Comparison of ENCODE assay signal across 8 cellular contexts in genomic region chr7:128861957-128862570, GRCh38. TPM values are rescaled to one million over a fixed set of nuclear protein-coding genes. Genes with fewer than 3 reads are reported as not detected.
DNase-seq lines count a peak whose midpoint lies in the region; ATAC-seq, FAIRE-seq and TF ChIP-seq lines count a peak whose summit lies in the region.

No MANE protein-coding gene starts in this region.

- H3K4me3 ChIP-seq in A549: peak overlapping the region; percentile 81
- H3K4me3 ChIP-seq in HUES6 (ENCODE audit: low read depth, low read length): peak overlapping the region; percentile 83
- peak overlapping the region; percentile 22 to 99 (median 89) for H3K4me3 ChIP-seq in mammary epithelial cell (replicated peaks in 1 of 3; ENCODE audit: insufficient read depth in 1 of 3, low read depth in 2 of 3, low read length in 3 of 3)
- peak overlapping the region; percentile 95 to 97 for H3K4me3 ChIP-seq in mucosa of rectum (ENCODE audit: low read length in 2 of 2)

- no peak for TF ChIP-seq RAD21 in A549 (conservative IDR thresholded peaks at IDR 0.05 in 1 of 2, IDR thresholded peaks at IDR 0.05 in 1 of 2)

- CTCF ChIA-PET in A549 (lab: Yijun Ruan, JAX): interaction anchor here (0.7 to 17.4 kb wide), 10 partner anchors 10 to 436 kb away, joined by 3 to 225 read pairs (median 4); no protein-coding TSS in a partner anchor
- CTCF ChIA-PET in mammary epithelial cell (lab: Charles Lee; ENCODE audit: low non-redundant PET): interaction anchor here (0.6 to 0.9 kb wide), 2 partner anchors 14 to 963 kb away, joined by 7 to 12 read pairs; no protein-coding TSS in a partner anchor

- H2AFZ ChIP-seq in mammary epithelial cell (ENCODE audit: low read depth, low read length): peak overlapping the region; percentile 96

- POLR2A ChIA-PET in A549 (lab: Yijun Ruan, JAX): interaction anchor here (0.6 to 1.5 kb wide), 3 partner anchors 11 to 123 kb away, joined by 3 to 4 read pairs (median 3); partner anchors contain the start of gene CALU

- H3K4me2 ChIP-seq in A549 (peak overlapping the region; percentile 71), mammary epithelial cell (ENCODE audit: insufficient read depth, low read depth, low read length) (peak overlapping the region; percentile 84)

- dilution Hi-C loops in mammary epithelial cell (cut with HindIII; ENCODE audit: low sequenced_read_pairs): no loop called here

- H3K27me3 ChIP-seq in HUES6 (ENCODE audit: control insufficient read depth, insufficient read depth, low read length) (0 out of 2 replicates have a peak, but pooled peaks cover 2% of the 10 kb centered on the region), mammary epithelial cell (ENCODE audit: insufficient read depth, low read length) (no peaks in the 10 kb centered on the region), mucosa of rectum (ENCODE audit: control insufficient read depth in 2 of 2, insufficient read depth in 2 of 2, low read length in 2 of 2) (no peaks in the 10 kb centered on the region)

- intact Hi-C loops in mammary epithelial cell (cut with micrococcal nuclease): loop anchor here (2.0 kb wide), 1 partner anchor 19 kb away; no protein-coding TSS in a partner anchor

- no peak for TF ChIP-seq POLR2A in A549 (IDR thresholded peaks at IDR 0.05; ENCODE audit: low read length)

- TF ChIP-seq EP300 in A549 (IDR thresholded peaks at IDR 0.05): no peak

- H3K9me3 ChIP-seq in A549: no peaks in the 10 kb centered on the region
- H3K9me3 ChIP-seq in HUES6 (ENCODE audit: control insufficient read depth, insufficient read depth, low read depth, low read length): no peaks in the 10 kb centered on the region
- no peaks in the 10 kb centered on the region for H3K9me3 ChIP-seq in mammary epithelial cell (replicated peaks; ENCODE audit: insufficient read depth, low read length)
- no peaks in the 10 kb centered on the region for H3K9me3 ChIP-seq in mucosa of rectum (ENCODE audit: control insufficient read depth in 2 of 2, low read length in 2 of 2)

- no TSS peak for BruUV-seq in mammary epithelial cell (replicated peaks; lab: Mats Ljungman, UMichigan)

- 68% methylated on average over 15 of the region's 15 CpGs for WGBS in A549 (ENCODE audit: missing lambda C conversion rate)
- 76% methylated on average over 15 of the region's 15 CpGs for WGBS in mammary epithelial cell (ENCODE audit: low coverage, missing lambda C conversion rate)

- H3K79me2 ChIP-seq in mammary epithelial cell (ENCODE audit: insufficient read depth, low read length): peaks cover 36% of the 10 kb centered on the region

- no peak for FAIRE-seq in A549 (lab: Jason Lieb, UNC)

- no peaks in the 10 kb centered on the region for H4K20me1 ChIP-seq in mammary epithelial cell (ENCODE audit: insufficient read depth, low read length)

- H3K4me1 ChIP-seq in A549: peaks cover 8% of the 10 kb centered on the region; the same call in 2 of the 3 replicates
- H3K4me1 ChIP-seq in HUES6 (ENCODE audit: control insufficient read depth, insufficient read depth, low read length): peaks cover 8% of the 10 kb centered on the region
- peaks cover 6% of the 10 kb centered on the region for H3K4me1 ChIP-seq in mammary epithelial cell (ENCODE audit: insufficient read depth, low read length)
- peaks cover 12 to 21% of the 10 kb centered on the region in 2 donors for H3K4me1 ChIP-seq in mucosa of rectum (ENCODE audit: control insufficient read depth in 2 of 2, insufficient read depth in 2 of 2, low read length in 2 of 2)

- H3K36me3 ChIP-seq in HUES6 (ENCODE audit: control insufficient read depth, insufficient read depth, low read length): peaks cover 16% of the 10 kb centered on the region
- peaks cover 3% of the 10 kb centered on the region for H3K36me3 ChIP-seq in mammary epithelial cell (ENCODE audit: insufficient read depth, low read length)
- H3K36me3 ChIP-seq in mucosa of rectum (ENCODE audit: control insufficient read depth in 2 of 2, insufficient read depth in 2 of 2, low read length in 2 of 2): peaks cover 10 to 17% of the 10 kb centered on the region in 2 donors

- ATAC-seq in A549 (no peak), HG03045 (IDR thresholded peaks at IDR 0.05; ENCODE audit: unreplicated experiment) (no peak), GM21576 (IDR thresholded peaks at IDR 0.05; ENCODE audit: unreplicated experiment) (no peak)

- in situ Hi-C loops in mammary epithelial cell (cut with MboI; ENCODE audit: low sequenced_read_pairs in 2 of 2): no loop called here

- TF ChIP-seq CTCF in A549 (IDR thresholded peaks at IDR 0.05): no peak
- TF ChIP-seq CTCF in mammary epithelial cell (conservative IDR thresholded peaks at IDR 0.05 in 1 of 2, IDR thresholded peaks at IDR 0.05 in 1 of 2; ENCODE audit: extremely low read depth in 1 of 2, insufficient read depth in 1 of 2, low read depth in 1 of 2, low read length in 2 of 2): no peak

- no peak for DNase-seq in A549 (ENCODE audit: low read depth in 1 of 2, low spot score in 1 of 2)
- DNase-seq in mammary epithelial cell: no peak
- no peak for DNase-seq in NCI-H1436 treated with DMSO at 0.1 percent for 48 hours (lab: John Stamatoyannopoulos, UW)
- no peak for DNase-seq in LoVo (ENCODE audit: low spot score)

- H3K9ac ChIP-seq in HUES6 (ENCODE audit: low read length) (peak overlapping the region; percentile 5), mammary epithelial cell (ENCODE audit: insufficient read depth, low read length) (peak overlapping the region; percentile 34), mucosa of rectum (ENCODE audit: low read depth in 1 of 2, low read length in 2 of 2) (peak overlapping the region; percentile 1 to 28)

- H3K27ac ChIP-seq in A549: peak overlapping the region; percentile 56 to 72
- H3K27ac ChIP-seq in HUES6 (ENCODE audit: low read depth, low read length): no peak overlapping the region
- no peak overlapping the region for H3K27ac ChIP-seq in mammary epithelial cell (ENCODE audit: insufficient read depth, low read depth, low read length)
- no peak overlapping the region for H3K27ac ChIP-seq in mucosa of rectum (ENCODE audit: low read depth in 2 of 2, low read length in 2 of 2)

TF ChIP-seq in A549, 52 proteins besides CTCF, POLR2A, EP300 and RAD21:
- TF ChIP-seq CHD4 (IDR thresholded peaks at IDR 0.05; ENCODE audit: borderline replicate concordance) (no peak), REST (IDR thresholded peaks at IDR 0.05) (no peak), HDAC2 (IDR thresholded peaks at IDR 0.05) (no peak), ZNF302 (CRISPR knock-in tag; IDR thresholded peaks at IDR 0.05) (no peak), PHF8 (IDR thresholded peaks at IDR 0.05; ENCODE audit: borderline replicate concordance, low read depth) (no peak), TP53 (CRISPR knock-in tag; IDR thresholded peaks at IDR 0.05) (no peak), MYC (IDR thresholded peaks at IDR 0.05; ENCODE audit: borderline replicate concordance, low read length) (no peak), SMC3 (IDR thresholded peaks at IDR 0.05) (no peak)

RNA-seq across cellular contexts. Expression of gene ATP6V1F, which starts 0.6 kb away (rescaled TPM):
- polyA plus RNA-seq in A549 (2011; rRNA removed) (155 and 180 TPM in 2 replicates), A549 (2017; fragmentation: RNase III; extraction: RNeasy Plus Mini Kit Qiagen cat#74134 plus additional on column Dnase treatment) (201 to 230 TPM (median 229 TPM) in 3 replicates), mammary epithelial cell (304 TPM)
- 386 and 423 TPM in 2 replicates for polyA plus RNA-seq in A549 (2012; cell fraction: cytosol; rRNA removed)
- polyA plus RNA-seq in A549 (2012; cell fraction: nucleus; rRNA removed): 183 and 192 TPM in 2 replicates
- 46.3 and 46.9 TPM in 2 replicates for polyA minus RNA-seq in A549 (2011; rRNA and poly(A)+ RNA removed)
- 100 to 1,000 TPM in 1 of 2 donors, 10 to 100 TPM in 1; 83.7 to 171 TPM for total RNA-seq in mammary epithelial cell
- polyA minus RNA-seq in mammary epithelial cell: 81.7 TPM

RNA-seq across cellular contexts. Expression of gene FLNC, which starts 31.9 kb away (rescaled TPM):
- polyA plus RNA-seq in A549 (2011; rRNA removed) (0.43 and 0.60 TPM in 2 replicates), A549 (2017; fragmentation: RNase III; extraction: RNeasy Plus Mini Kit Qiagen cat#74134 plus additional on column Dnase treatment) (3.2 to 3.4 TPM (median 3.4 TPM) in 3 replicates), mammary epithelial cell (0.03 TPM)
- polyA plus RNA-seq in A549 (2012; cell fraction: cytosol; rRNA removed): 0.70 and 1.1 TPM in 2 replicates
- polyA plus RNA-seq in A549 (2012; cell fraction: nucleus; rRNA removed): 2.1 and 2.7 TPM in 2 replicates
- 1.7 and 3.0 TPM in 2 replicates for polyA minus RNA-seq in A549 (2011; rRNA and poly(A)+ RNA removed)
- 1 to 10 TPM; 1.8 to 1.9 TPM for total RNA-seq in mammary epithelial cell
- 0.52 TPM for polyA minus RNA-seq in mammary epithelial cell

RNA-seq across cellular contexts. Expression of gene KCP, which starts 48.4 kb away (rescaled TPM):
- polyA plus RNA-seq in A549 (2011; rRNA removed) (0.05 TPM in 1 of 2 replicates, not detected in the other), A549 (2017; fragmentation: RNase III; extraction: RNeasy Plus Mini Kit Qiagen cat#74134 plus additional on column Dnase treatment) (0.07 to 0.18 TPM (median 0.14 TPM) in 3 replicates), mammary epithelial cell (0.20 TPM)
- polyA plus RNA-seq in A549 (2012; cell fraction: cytosol; rRNA removed): 0.03 and 0.06 TPM in 2 replicates
- polyA plus RNA-seq in A549 (2012; cell fraction: nucleus; rRNA removed): 0.15 and 0.31 TPM in 2 replicates
- polyA minus RNA-seq in A549 (2011; rRNA and poly(A)+ RNA removed): not detected in 2 replicates
- under 1 TPM in 1 of 2 donors, not detected in 1; 0.50 TPM for total RNA-seq in mammary epithelial cell
- polyA minus RNA-seq in mammary epithelial cell: not detected

Comparison
In these comparisons a context has a peak if more than half of its experiments do, and no peak if none do; other contexts are left out.
1. H3K27ac ChIP-seq: peak in A549 (2 of 2); none in HUES6 (single experiment), mammary epithelial cell (single experiment) and mucosa of rectum (0 of 2).
2. Peak in every context shown above with its lines, with median percentiles within 50 percentile points of each other: H3K4me3 ChIP-seq and H3K9ac ChIP-seq.